In genomic region chr9:35835216-35835604, GRCh38 we compare ENCODE assay signal across 12 cellular contexts. TPM values are rescaled to one million over a fixed set of nuclear protein-coding genes. Genes with fewer than 3 reads are reported as not detected.
DNase-seq lines count a peak whose midpoint lies in the region; ATAC-seq, FAIRE-seq and TF ChIP-seq lines count a peak whose summit lies in the region.
"Had no signal": no experiment of that assay in that cellular context is flagged by ENCODE, and none has a peak within 500 bp of the region (broad histone marks: within the 10 kb centered on the region; RNA-seq: fewer than 3 reads in every experiment).

No MANE protein-coding gene starts in this region.

- peak; percentile 13 for ATAC-seq in left lobe of liver
- ATAC-seq: Right ventricle myocardium inferior had no signal

- no peak for FAIRE-seq in GM12892 (lab: Jason Lieb, UNC)
- FAIRE-seq: G401.6 had no signal

- H3K4me1 ChIP-seq in BE2C: no peaks in the 10 kb centered on the region

- in situ Hi-C loops in GM13977 (cut with MboI; ENCODE audit: low pct_unique_long_range_greater_than_20kb, low sequenced_read_pairs, unreplicated experiment): no loop called here

- no peak overlapping the region for H3K4me3 ChIP-seq in BE2C (ENCODE audit: low read depth, low read length)

- H3K9me3 ChIP-seq in BE2C: no peaks in the 10 kb centered on the region

- no peak for DNase-seq in BE2C
- DNase-seq in GM13977 (ENCODE audit: low spot score): no peak
- DNase-seq in left lobe of liver (ENCODE audit: low spot score): no peak
- DNase-seq in effector CD4-positive, alpha-beta T cell: no peak
- DNase-seq in NCI-H2171 treated with DMSO at 0.1 percent for 48 hours (lab: John Stamatoyannopoulos, UW): no peak
- DNase-seq in GM12892 (ENCODE audit: insufficient read length): no peak
- no peak for DNase-seq in globus pallidus (ENCODE audit: low spot score)

- TF ChIP-seq CTCF in BE2C (IDR thresholded peaks at IDR 0.05; ENCODE audit: low read depth, low read length): peak; percentile 48
- peak; percentile 35 for TF ChIP-seq CTCF in GM13977 (IDR thresholded peaks at IDR 0.05; ENCODE audit: extremely low read depth, insufficient read depth, missing control alignments)
- TF ChIP-seq CTCF in VCaP (conservative IDR thresholded peaks at IDR 0.05): no peak

- TF ChIP-seq POLR2A in GM12892 (IDR thresholded peaks at IDR 0.05; ENCODE audit: low read depth, low read length): no peak

- H3K36me3 ChIP-seq in BE2C: no peaks in the 10 kb centered on the region

- peak overlapping the region; percentile 91 for H3K27ac ChIP-seq in VCaP
- H3K27ac ChIP-seq: epithelial cell of prostate had no signal

- H3K27me3 ChIP-seq in BE2C: no peaks in the 10 kb centered on the region

RNA-seq across cellular contexts. Expression of gene TMEM8B, which starts 6.2 kb away (rescaled TPM):
- polyA plus RNA-seq in BE2C (2012; ENCODE audit: insufficient read depth, insufficient read length, low read depth): 3.4 TPM
- total RNA-seq in left lobe of liver: 4.4 TPM
- 4.0 TPM for polyA plus RNA-seq in GM12892 (2012; ENCODE audit: missing spikeins)

RNA-seq across cellular contexts. Expression of gene FAM221B, which starts 6.7 kb away (rescaled TPM):
- polyA plus RNA-seq in BE2C (2012; ENCODE audit: insufficient read depth, insufficient read length, low read depth): not detected
- not detected for total RNA-seq in left lobe of liver
- polyA plus RNA-seq in GM12892 (2012; ENCODE audit: missing spikeins): not detected
- total RNA-seq: activated T-helper 1 cell treated with anti-CD3 and anti-CD28 coated beads, Interleukin-12 subunit alpha, Interleukin-12 subunit beta, Interleukin-2, Interleukin-4 antibody, amounts not matched to agents 30 ng/mL and 10 ng/mL and 1 ng/mL, durations not matched to agents 14 hours and 24 hours and 36 hours; Right ventricle myocardium inferior had no signal

RNA-seq across cellular contexts. Expression of gene HINT2, which starts 20.4 kb away (rescaled TPM):
- polyA plus RNA-seq in BE2C (2012; ENCODE audit: insufficient read depth, insufficient read length, low read depth): 52.8 TPM
- total RNA-seq in left lobe of liver: 71.5 TPM
- 47.4 TPM for polyA plus RNA-seq in GM12892 (2012; ENCODE audit: missing spikeins)

RNA-seq across cellular contexts. Expression of gene SPAG8, which starts 23.1 kb away (rescaled TPM):
- polyA plus RNA-seq in BE2C (2012; ENCODE audit: insufficient read depth, insufficient read length, low read depth): 1.7 TPM
- 0.50 TPM for total RNA-seq in left lobe of liver
- 2.0 TPM for polyA plus RNA-seq in GM12892 (2012; ENCODE audit: missing spikeins)

RNA-seq across cellular contexts. Expression of gene OR13J1, which starts 35.0 kb away (rescaled TPM):
- polyA plus RNA-seq in BE2C (2012; ENCODE audit: insufficient read depth, insufficient read length, low read depth): not detected
- total RNA-seq in left lobe of liver: not detected
- not detected for polyA plus RNA-seq in GM12892 (2012; ENCODE audit: missing spikeins)
- total RNA-seq: activated T-helper 1 cell treated with anti-CD3 and anti-CD28 coated beads, Interleukin-12 subunit alpha, Interleukin-12 subunit beta, Interleukin-2, Interleukin-4 antibody, amounts not matched to agents 30 ng/mL and 10 ng/mL and 1 ng/mL, durations not matched to agents 14 hours and 24 hours and 36 hours; Right ventricle myocardium inferior had no signal
